ENCODE assay signal across 21 cellular contexts in genomic region chr7:5489991-5490536, GRCh38.
"Had no signal": no experiment of that assay in that cellular context is flagged by ENCODE, and none has a peak within 500 bp of the region (broad histone marks: within the 10 kb centered on the region; RNA-seq: fewer than 3 reads in every experiment).

No MANE protein-coding gene starts in this region.

- H3K4me3 ChIP-seq: ascending aorta, heart right ventricle, right atrium auricular region, skin epidermis had no signal

- H3K27me3 ChIP-seq: ascending aorta, heart right ventricle, neutrophil, right atrium auricular region had no signal

- H3K27ac ChIP-seq: ascending aorta, neutrophil, right atrium auricular region, skin epidermis had no signal

- ATAC-seq: activated naive CD8-positive, alpha-beta T cell treated with anti-CD3 and anti-CD28 coated beads, Interleukin-2, amount 50 U/mL, for 24 hours; heart right ventricle; left lobe of liver had no signal

- DNase-seq: activated CD4-positive, alpha-beta T cell treated with anti-CD3 and anti-CD28 coated beads for 1 hour; activated CD4-positive, alpha-beta T cell treated with anti-CD3 and anti-CD28 coated beads, Interleukin-2, amount 50 U/mL, for 4 hours; activated naive CD4-positive, alpha-beta T cell; activated naive CD8-positive, alpha-beta T cell treated with anti-CD3 and anti-CD28 coated beads, Interleukin-2, amount 50 U/mL, for 24 hours; activated T-cell treated with anti-CD3 and anti-CD28 coated beads for 4 hours; central memory CD4-positive, alpha-beta T cell; cortex of kidney; effector CD4-positive, alpha-beta T cell; foreskin melanocyte; heart right ventricle; naive B cell; stimulated activated CD4-positive, alpha-beta T cell treated with anti-CD3 and anti-CD28 coated beads, Interleukin-4, amount 100 ng/mL, for 24 hours; stimulated activated naive CD4-positive, alpha-beta T cell; substantia nigra; SW 1271; trophoblast cell had no signal

- H3K9me3 ChIP-seq: ascending aorta, heart right ventricle, neutrophil, right atrium auricular region had no signal
